In the genomic region with DNA sequence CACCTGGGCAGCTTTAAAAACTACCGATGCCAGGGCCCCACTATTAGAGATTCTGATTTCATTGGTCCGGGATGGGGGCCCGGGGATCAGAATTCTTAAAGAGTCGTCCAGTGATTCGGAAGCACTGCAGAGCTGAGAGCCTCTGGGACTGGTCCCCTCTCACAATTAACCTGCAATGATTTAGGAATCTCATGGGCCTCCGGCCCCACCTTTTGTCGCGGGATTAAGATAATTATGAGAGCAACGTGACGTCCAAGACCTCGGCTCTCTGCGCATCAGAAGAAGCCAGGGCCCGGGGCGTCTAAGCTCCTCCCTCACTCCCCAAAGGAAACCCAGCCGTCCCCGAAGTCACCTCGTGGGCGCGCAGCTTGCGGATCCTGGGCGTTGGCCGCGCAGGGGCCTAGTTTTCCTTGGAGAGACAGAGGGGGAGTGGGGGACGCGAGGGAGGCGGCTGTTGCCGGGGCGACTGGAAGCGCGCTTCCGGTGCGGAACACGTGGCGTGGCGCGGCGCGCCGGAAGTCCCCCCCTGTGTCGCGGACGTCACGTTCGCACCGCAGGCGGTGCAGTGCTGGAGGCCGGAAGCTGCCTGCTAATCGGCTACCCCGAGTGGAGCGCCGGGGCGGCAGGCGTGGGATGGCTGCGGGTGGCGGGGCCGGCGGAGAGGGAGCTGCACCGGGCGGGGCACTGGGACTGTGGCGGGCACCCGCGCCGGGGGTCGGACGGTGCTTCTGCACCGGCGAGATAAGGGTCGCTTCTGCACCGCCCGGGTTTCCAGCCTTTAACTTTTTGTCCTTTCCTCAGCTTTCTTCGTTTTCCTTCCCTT, we compare ENCODE assay signal across 8 cellular contexts. TPM values are rescaled to one million over a fixed set of nuclear protein-coding genes. Genes with fewer than 3 reads are reported as not detected.
DNase-seq lines count a peak whose midpoint lies in the region; ATAC-seq and TF ChIP-seq lines count a peak whose summit lies in the region.

A gene with protein sequence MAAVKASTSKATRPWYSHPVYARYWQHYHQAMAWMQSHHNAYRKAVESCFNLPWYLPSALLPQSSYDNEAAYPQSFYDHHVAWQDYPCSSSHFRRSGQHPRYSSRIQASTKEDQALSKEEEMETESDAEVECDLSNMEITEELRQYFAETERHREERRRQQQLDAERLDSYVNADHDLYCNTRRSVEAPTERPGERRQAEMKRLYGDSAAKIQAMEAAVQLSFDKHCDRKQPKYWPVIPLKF (minus strand): TSS at position 468 of the 823 bp plus-strand sequence. CDS start 8,414 bp downstream, outside the sequence.

- no peaks in the 10 kb centered on the region for H4K20me1 ChIP-seq in OCI-LY7 (ENCODE audit: insufficient read depth, low read length)

- peak within 1 kb of the TSS; percentile 96 for H3K4me2 ChIP-seq in OCI-LY7 (ENCODE audit: low read length)

- H2AFZ ChIP-seq in OCI-LY7 (ENCODE audit: low read length), result peak within 1 kb of the TSS; percentile 78

- H3K4me3 ChIP-seq in OCI-LY7 (ENCODE audit: low read depth, low read length, poor library complexity, severe bottlenecking), result peak within 1 kb of the TSS; percentile 90
- peak within 1 kb of the TSS; percentile 87 for H3K4me3 ChIP-seq in mucosa of rectum (ENCODE audit: low read length in 2 of 2)

- H3K9me3 ChIP-seq in OCI-LY7 (ENCODE audit: low read length) (no peaks in the 10 kb centered on the region), mucosa of rectum (ENCODE audit: control insufficient read depth in 2 of 2, low read length in 2 of 2) (no peaks in the 10 kb centered on the region)

- H3K27me3 ChIP-seq in mucosa of rectum (ENCODE audit: control insufficient read depth in 2 of 2, insufficient read depth in 2 of 2, low read length in 2 of 2), result peaks cover 0 to 4% of the 10 kb centered on the region in 2 donors

- H3K27ac ChIP-seq in OCI-LY7 (ENCODE audit: low read depth, low read length, poor library complexity, severe bottlenecking), result peak within 1 kb of the TSS; percentile 74
- peak within 1 kb of the TSS; percentile 62 to 73 for H3K27ac ChIP-seq in mucosa of rectum (ENCODE audit: low read depth in 2 of 2, low read length in 2 of 2)

- H3K36me3 ChIP-seq in OCI-LY7 (ENCODE audit: insufficient read depth, low read length) (peaks cover 2% of the 10 kb centered on the region), mucosa of rectum (ENCODE audit: control insufficient read depth in 2 of 2, insufficient read depth in 2 of 2, low read length in 2 of 2) (no peaks in the 10 kb centered on the region)

- DNase-seq in D341Med (ENCODE audit: low spot score), result peak; percentile 88
- DNase-seq in HuH-7 (ENCODE audit: low spot score), result peak; percentile 61
- DNase-seq in OCI-LY7 (ENCODE audit: low spot score), result peak; percentile 88
- peak; percentile 80 for DNase-seq in activated T-cell treated with anti-CD3 and anti-CD28 coated beads for 48 hours (ENCODE audit: low read depth)
- peak; percentile 91 to 92 for DNase-seq in erythroblast (lab: John Stamatoyannopoulos, UW)
- peak; percentile 86 for DNase-seq in stimulated activated CD8-positive, alpha-beta memory T cell treated with anti-CD3 and anti-CD28 coated beads, Interleukin-4, amount 100 ng/mL, for 48 hours

- BruUV-seq in OCI-LY7 (replicated peaks; lab: Mats Ljungman, UMichigan), result no TSS peak

- peak within 1 kb of the TSS; percentile 48 to 74 for H3K9ac ChIP-seq in mucosa of rectum (ENCODE audit: low read depth in 1 of 2, low read length in 2 of 2)

- TF ChIP-seq CTCF in OCI-LY7 (conservative IDR thresholded peaks at IDR 0.05; ENCODE audit: low read length), result no peak

- no peaks in the 10 kb centered on the region for H3K9me2 ChIP-seq in OCI-LY7 (ENCODE audit: insufficient read depth, low read length)

- H3K4me1 ChIP-seq in OCI-LY7 (ENCODE audit: insufficient read depth, low read length, poor library complexity, severe bottlenecking) (peaks cover 36% of the 10 kb centered on the region), mucosa of rectum (ENCODE audit: control insufficient read depth in 2 of 2, insufficient read depth in 2 of 2, low read length in 2 of 2) (peaks cover 0 to 3% of the 10 kb centered on the region in 2 donors)

- POLR2A ChIA-PET in OCI-LY7 (lab: Charles Lee), result interaction anchor here (0.5 to 2.1 kb wide), 9 partner anchors 9 to 833 kb away, joined by 3 to 14 read pairs (median 4); a partner anchor contains a TSS

- intact Hi-C loops in OCI-LY7 (cut with micrococcal nuclease; ENCODE audit: unreplicated experiment), result loop anchor here (2.0 to 10.0 kb wide), 4 partner anchors 271 to 1115 kb away; a partner anchor contains a TSS

- peak; percentile 72 for ATAC-seq in GM21447 (IDR thresholded peaks at IDR 0.05; ENCODE audit: unreplicated experiment)

- H3K79me2 ChIP-seq in OCI-LY7 (ENCODE audit: insufficient read depth, low read depth, low read length), result peaks cover 47% of the 10 kb centered on the region; the same call in 1 of the 2 replicates

- CTCF ChIA-PET in OCI-LY7 (lab: Charles Lee; ENCODE audit: unreplicated experiment), result no interaction called here

- TF ChIP-seq POLR2A in erythroblast (IDR thresholded peaks at IDR 0.05; ENCODE audit: low read length), result peak; percentile 69

RNA-seq across cellular contexts. Expression of the gene that starts here (rescaled TPM):
- total RNA-seq in OCI-LY7 (2014; rRNA removed; shearing (Covaris generic)), result 23.2 and 30.1 TPM in 2 replicates
- total RNA-seq in OCI-LY7 (2022), result 24.6 and 25.6 TPM in 2 replicates

Comparison
In these comparisons a context has a peak if more than half of its experiments do, and no peak if none do; other contexts are left out.
1. Peak in every context shown above with its lines: DNase-seq, ATAC-seq, H3K4me3 ChIP-seq and H3K27ac ChIP-seq.